8 cellular contexts compared by ENCODE assay signal in genomic region chr19:37594982-37595382, GRCh38.
DNase-seq lines count a peak whose midpoint lies in the region; ATAC-seq and TF ChIP-seq lines count a peak whose summit lies in the region.

No MANE protein-coding gene starts in this region.

- H3K9me3 ChIP-seq in mucosa of stomach (ENCODE audit: control insufficient read depth, low read length) = no peaks in the 10 kb centered on the region

- DNase-seq in activated CD4-positive, alpha-beta T cell treated with anti-CD3 and anti-CD28 coated beads, Interleukin-2, amount 50 U/mL, for 48 hours = peak; percentile 57 to 59
- DNase-seq in effector CD8-positive, alpha-beta T cell (lab: John Stamatoyannopoulos, UW) = peak; percentile 43
- DNase-seq in stimulated activated CD8-positive, alpha-beta memory T cell treated with anti-CD3 and anti-CD28 coated beads, Interleukin-4, amount 100 ng/mL, for 48 hours = peak; percentile 68
- DNase-seq in NCI-H774 (lab: John Stamatoyannopoulos, UW) = no peak

- H3K27me3 ChIP-seq in KMS-11 (ENCODE audit: insufficient read depth, low read depth) = no peaks in the 10 kb centered on the region
- no peaks in the 10 kb centered on the region for H3K27me3 ChIP-seq in mucosa of stomach (ENCODE audit: control insufficient read depth, insufficient read depth, low read length)

- H3K4me1 ChIP-seq in KMS-11 (ENCODE audit: low read depth, poor library complexity, severe bottlenecking) (no peaks in the 10 kb centered on the region), mucosa of stomach (ENCODE audit: control insufficient read depth, insufficient read depth, low read length) (no peaks in the 10 kb centered on the region)

- peak; percentile 19 for ATAC-seq in GM21423 (IDR thresholded peaks at IDR 0.05; ENCODE audit: unreplicated experiment)

- H3K27ac ChIP-seq in C4-2B = peak overlapping the region; percentile 78
- no peak overlapping the region for H3K27ac ChIP-seq in KMS-11

- peak overlapping the region; percentile 52 for H3K4me3 ChIP-seq in KMS-11 (IDR thresholded peaks at IDR 0.05; ENCODE audit: insufficient read depth, low read depth, low read length)
- peak overlapping the region; percentile 90 for H3K4me3 ChIP-seq in mucosa of stomach (ENCODE audit: low read length)

- H3K9ac ChIP-seq in KMS-11 = no peak overlapping the region
- peak overlapping the region; percentile 82 for H3K9ac ChIP-seq in mucosa of stomach (ENCODE audit: low read length)

- H3K36me3 ChIP-seq in KMS-11 (ENCODE audit: insufficient read depth) (no peaks in the 10 kb centered on the region), mucosa of stomach (ENCODE audit: control insufficient read depth, insufficient read depth, low read length) (no peaks in the 10 kb centered on the region)

- H4K20me1 ChIP-seq in KMS-11 (ENCODE audit: insufficient read depth) = no peaks in the 10 kb centered on the region

- H3K4me2 ChIP-seq in KMS-11 = peak overlapping the region; percentile 47

- peak overlapping the region; percentile 90 for H2AFZ ChIP-seq in KMS-11 (ENCODE audit: low read depth)

- TF ChIP-seq CTCF in C4-2B (conservative IDR thresholded peaks at IDR 0.05) = no peak
- no peak for TF ChIP-seq CTCF in KMS-11 (conservative IDR thresholded peaks at IDR 0.05; ENCODE audit: low read depth, low read length)

- H3K79me2 ChIP-seq in KMS-11 (ENCODE audit: insufficient read depth, low read depth) = no peaks in the 10 kb centered on the region
